In genomic region chr12:23853640-23854039, GRCh38 we compare ENCODE assay signal across 8 cellular contexts.
"Had no signal": no experiment of that assay in that cellular context is flagged by ENCODE, and none has a peak within 500 bp of the region (broad histone marks: within the 10 kb centered on the region; RNA-seq: fewer than 3 reads in every experiment).

No MANE protein-coding gene starts in this region.

- H3K27ac Mint-ChIP-seq: GM23338, H9, IgD-negative memory B cell had no signal

- H3K4me2 ChIP-seq: GM23338 had no signal

- H3K9me3 Mint-ChIP-seq: IgD-negative memory B cell had no signal

- H3K4me3 ChIP-seq: GM23338 had no signal

- ATAC-seq: GM23338 had no signal

- H3K27me3 Mint-ChIP-seq: IgD-negative memory B cell had no signal

- DNase-seq: H9, HCEC 1CT, KG1 had no signal

- H3K4me3 Mint-ChIP-seq: GM23338, H9, IgD-negative memory B cell had no signal

- H2AFZ ChIP-seq: GM23338 had no signal

- FAIRE-seq: H1, H54, HTR-8/SVneo had no signal

- H3K36me3 Mint-ChIP-seq: IgD-negative memory B cell had no signal
